Comparison of ENCODE assay signal across 8 cellular contexts in the genomic region with DNA sequence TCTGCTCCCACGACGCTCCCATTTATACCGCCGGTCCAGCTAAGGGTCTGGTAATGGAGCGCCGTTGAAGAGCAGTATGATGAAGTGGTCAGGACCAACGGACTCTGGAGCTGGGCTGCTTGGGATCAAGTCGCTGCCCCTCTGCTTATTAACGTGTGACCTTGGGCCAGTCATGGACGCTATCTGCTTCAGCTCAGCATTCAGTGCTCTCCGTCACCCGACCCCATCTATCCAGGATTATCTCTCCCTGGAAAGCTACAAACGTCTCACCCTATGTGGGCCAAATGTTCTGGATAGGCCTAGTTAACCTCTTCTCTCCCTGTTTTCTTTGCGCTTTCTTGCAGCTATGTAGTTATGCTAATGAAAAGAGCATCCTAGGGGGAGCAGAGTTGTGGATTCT.
DNase-seq lines count a peak whose midpoint lies in the region; ATAC-seq and TF ChIP-seq lines count a peak whose summit lies in the region.

No MANE protein-coding gene starts in this region.

- no peaks in the 10 kb centered on the region for H3K27me3 ChIP-seq in muscle layer of colon (ENCODE audit: control insufficient read depth in 1 of 2, insufficient read depth in 2 of 2, low read length in 2 of 2)

- no peaks in the 10 kb centered on the region for H3K36me3 ChIP-seq in muscle layer of colon (ENCODE audit: insufficient read depth, low read length)

- no peak for TF ChIP-seq POLR2A in NB4 (IDR thresholded peaks at IDR 0.05; ENCODE audit: extremely low read depth, insufficient read length)

- H3K4me3 ChIP-seq in GM08714 (ENCODE audit: low read length) (peak overlapping the region; percentile 94), NB4 (ENCODE audit: low read depth, low read length) (peak overlapping the region; percentile 96), coronary artery (peak overlapping the region; percentile 97), muscle layer of colon (ENCODE audit: low read depth in 1 of 2, low read length in 2 of 2) (peak overlapping the region; percentile 35 to 98)

- no peaks in the 10 kb centered on the region for H3K9me3 ChIP-seq in muscle layer of colon (ENCODE audit: low read length)

- no peak for ATAC-seq in GM18907 (IDR thresholded peaks at IDR 0.05; ENCODE audit: unreplicated experiment)
- ATAC-seq in HG03097 (IDR thresholded peaks at IDR 0.05; ENCODE audit: low FRiP score, unreplicated experiment), result no peak
- ATAC-seq in GM18511 (IDR thresholded peaks at IDR 0.05; ENCODE audit: unreplicated experiment), result no peak

- TF ChIP-seq CTCF in NB4 (IDR thresholded peaks at IDR 0.05; ENCODE audit: low read depth, low read length), result no peak
- TF ChIP-seq CTCF in coronary artery (IDR thresholded peaks at IDR 0.05), result no peak

- H3K27ac ChIP-seq in coronary artery (peak overlapping the region in 1 of 2 donors; percentile 48), muscle layer of colon (ENCODE audit: low read depth, low read length) (peak overlapping the region; percentile 8)

- peak overlapping the region; percentile 1 for H3K9ac ChIP-seq in muscle layer of colon (ENCODE audit: low read length)

- H3K4me1 ChIP-seq in muscle layer of colon (ENCODE audit: insufficient read depth, low read length), result peaks cover 9% of the 10 kb centered on the region

- DNase-seq in NB4 (ENCODE audit: low read depth), result peak; percentile 40
- DNase-seq in coronary artery (ENCODE audit: low spot score), result no peak
- DNase-seq in AML-193 (lab: John Stamatoyannopoulos, UW), result no peak
